Comparison of ENCODE assay signal across 2 cellular contexts in genomic region chr12:53497461-53497860, GRCh38.
TF ChIP-seq lines count a peak whose summit lies in the region.

No MANE protein-coding gene starts in this region.

TF ChIP-seq in SK-N-SH, 30 proteins besides CTCF, POLR2A, EP300 and RAD21 (continued from another document):
- TF ChIP-seq ZBTB33 (IDR thresholded peaks at IDR 0.05; ENCODE audit: borderline replicate concordance, low read depth): no peak

TF ChIP-seq in SK-N-SH treated with all-trans-retinoic acid at 6 μM for 48 hours, 23 proteins besides CTCF, POLR2A, EP300 and RAD21 (continued from another document):
- TF ChIP-seq TSHZ2 (CRISPR knock-in tag; IDR thresholded peaks at IDR 0.05) (no peak), POU6F1 (CRISPR knock-in tag; IDR thresholded peaks at IDR 0.05; ENCODE audit: borderline replicate concordance, low read depth) (no peak), ZNF70 (CRISPR knock-in tag; IDR thresholded peaks at IDR 0.05) (no peak), CSRNP3 (CRISPR knock-in tag; IDR thresholded peaks at IDR 0.05) (no peak), CSDC2 (CRISPR knock-in tag; IDR thresholded peaks at IDR 0.05) (no peak), TOX (CRISPR knock-in tag; IDR thresholded peaks at IDR 0.05; ENCODE audit: borderline replicate concordance) (no peak)
- TF ChIP-seq, protein P1, sequence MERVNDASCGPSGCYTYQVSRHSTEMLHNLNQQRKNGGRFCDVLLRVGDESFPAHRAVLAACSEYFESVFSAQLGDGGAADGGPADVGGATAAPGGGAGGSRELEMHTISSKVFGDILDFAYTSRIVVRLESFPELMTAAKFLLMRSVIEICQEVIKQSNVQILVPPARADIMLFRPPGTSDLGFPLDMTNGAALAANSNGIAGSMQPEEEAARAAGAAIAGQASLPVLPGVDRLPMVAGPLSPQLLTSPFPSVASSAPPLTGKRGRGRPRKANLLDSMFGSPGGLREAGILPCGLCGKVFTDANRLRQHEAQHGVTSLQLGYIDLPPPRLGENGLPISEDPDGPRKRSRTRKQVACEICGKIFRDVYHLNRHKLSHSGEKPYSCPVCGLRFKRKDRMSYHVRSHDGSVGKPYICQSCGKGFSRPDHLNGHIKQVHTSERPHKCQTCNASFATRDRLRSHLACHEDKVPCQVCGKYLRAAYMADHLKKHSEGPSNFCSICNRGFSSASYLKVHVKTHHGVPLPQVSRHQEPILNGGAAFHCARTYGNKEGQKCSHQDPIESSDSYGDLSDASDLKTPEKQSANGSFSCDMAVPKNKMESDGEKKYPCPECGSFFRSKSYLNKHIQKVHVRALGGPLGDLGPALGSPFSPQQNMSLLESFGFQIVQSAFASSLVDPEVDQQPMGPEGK (CRISPR knock-in tag; IDR thresholded peaks at IDR 0.05; ENCODE audit: borderline replicate concordance): no peak
